In genomic region chrX:67749536-67749935, GRCh38 we compare ENCODE assay signal across 16 cellular contexts.
DNase-seq lines count a peak whose midpoint lies in the region; ATAC-seq, FAIRE-seq and TF ChIP-seq lines count a peak whose summit lies in the region.
"Had no signal": no experiment of that assay in that cellular context is flagged by ENCODE, and none has a peak within 500 bp of the region (broad histone marks: within the 10 kb centered on the region; RNA-seq: fewer than 3 reads in every experiment).

No MANE protein-coding gene starts in this region.

- peaks cover 0 to 5% of the 10 kb centered on the region in 2 experiments for H3K27me3 ChIP-seq in mesenchymal stem cell (ENCODE audit: control insufficient read depth in 1 of 2, insufficient read depth in 1 of 2, low read length in 2 of 2)
- H3K27me3 ChIP-seq in HepG2 (ENCODE audit: control insufficient read depth in 1 of 2, insufficient read depth in 2 of 2, low read length in 2 of 2): no peaks in the 10 kb centered on the region
- no peaks in the 10 kb centered on the region for H3K27me3 ChIP-seq in naive thymus-derived CD4-positive, alpha-beta T cell (ENCODE audit: control insufficient read depth in 2 of 2, insufficient read depth in 2 of 2, low read length in 2 of 2)

- POLR2A ChIA-PET in HepG2 (lab: Yijun Ruan, JAX): no interaction called here
- POLR2A ChIA-PET in naive thymus-derived CD4-positive, alpha-beta T cell (lab: Charles Lee): no interaction called here

- intact Hi-C loops in HepG2 (cut with micrococcal nuclease; ENCODE audit: unreplicated experiment): no loop called here
- intact Hi-C loops in cardiac septum (cut with DNase I): no loop called here
- intact Hi-C loops in naive thymus-derived CD4-positive, alpha-beta T cell (cut with micrococcal nuclease): no loop called here

- H3K27ac ChIP-seq in mesenchymal stem cell (ENCODE audit: low read length, poor library complexity, severe bottlenecking) (no peak overlapping the region), HepG2 (ENCODE audit: extremely low read length, insufficient read depth, low read length) (no peak overlapping the region)
- no peak overlapping the region for H3K27ac ChIP-seq in naive thymus-derived CD4-positive, alpha-beta T cell (ENCODE audit: low read depth, low read length)

- no peak overlapping the region for H3K18ac ChIP-seq in mesenchymal stem cell (ENCODE audit: low read depth in 1 of 2, low read length in 2 of 2)

- no peaks in the 10 kb centered on the region for H3K79me1 ChIP-seq in mesenchymal stem cell (replicated peaks; ENCODE audit: low read length, poor library complexity, severe bottlenecking)

- H2AFZ ChIP-seq in mesenchymal stem cell (ENCODE audit: low read depth, low read length) (no peak overlapping the region), HepG2 (ENCODE audit: low read length) (no peak overlapping the region)

- no peaks in the 10 kb centered on the region for H3K4me1 Mint-ChIP-seq in naive thymus-derived CD4-positive, alpha-beta T cell
- H3K4me1 Mint-ChIP-seq: B cell had no signal

- H3K79me2 ChIP-seq in HepG2 (ENCODE audit: insufficient read depth, low read length): no peaks in the 10 kb centered on the region

- H2BK120ac ChIP-seq in mesenchymal stem cell (ENCODE audit: low read depth, low read length): no peak overlapping the region

- CTCF ChIA-PET in HepG2 (lab: Yijun Ruan, JAX; ENCODE audit: low intra/inter-chr PET ratio, low total read pairs): no interaction called here
- CTCF ChIA-PET in naive thymus-derived CD4-positive, alpha-beta T cell (lab: Charles Lee): no interaction called here

- H3K4me3 Mint-ChIP-seq in naive thymus-derived CD4-positive, alpha-beta T cell: no peak overlapping the region
- H3K4me3 Mint-ChIP-seq: B cell; CD4-positive, alpha-beta T cell; HFFc6 had no signal

- H3K27ac Mint-ChIP-seq in naive thymus-derived CD4-positive, alpha-beta T cell: no peak overlapping the region
- H3K27ac Mint-ChIP-seq: B cell; CD4-positive, alpha-beta T cell; HFFc6 had no signal

- no peak for FAIRE-seq in HepG2 (lab: Jason Lieb, UNC)
- FAIRE-seq: HTR-8/SVneo had no signal

- no peak overlapping the region for H3K9ac ChIP-seq in mesenchymal stem cell (ENCODE audit: low read length)
- no peak overlapping the region for H3K9ac ChIP-seq in HepG2 (ENCODE audit: insufficient read depth, low read depth, low read length)

- BruUV-seq in HepG2 (replicated peaks; lab: Mats Ljungman, UMichigan): no TSS peak

- in situ Hi-C loops in HepG2 (cut with HindIII; ENCODE audit: extremely low pct_ligation_motif_present, low pct_unique_long_range_greater_than_20kb): no loop called here

- no peak overlapping the region for H2AK5ac ChIP-seq in mesenchymal stem cell (ENCODE audit: low read length, severe bottlenecking)

- no peak overlapping the region for H3K14ac ChIP-seq in mesenchymal stem cell (ENCODE audit: low read length in 2 of 2)

- TF ChIP-seq RAD21 in HepG2 (CRISPR knock-in tag; IDR thresholded peaks at IDR 0.05): no peak

- H3K4me1 ChIP-seq in mesenchymal stem cell (ENCODE audit: control insufficient read depth, insufficient read depth, low read depth, low read length): no peaks in the 10 kb centered on the region
- no peaks in the 10 kb centered on the region for H3K4me1 ChIP-seq in HepG2 (ENCODE audit: insufficient read depth, low read length)
- no peaks in the 10 kb centered on the region for H3K4me1 ChIP-seq in naive thymus-derived CD4-positive, alpha-beta T cell (ENCODE audit: control insufficient read depth in 2 of 2, insufficient read depth in 2 of 2, low read length in 2 of 2)

- H3K4me3 ChIP-seq in choroid plexus epithelial cell (ENCODE audit: low read depth, low read length) (no peak overlapping the region), mesenchymal stem cell (ENCODE audit: insufficient read depth in 1 of 2, low read depth in 1 of 2, low read length in 2 of 2) (no peak overlapping the region), HepG2 (replicated peaks in 1 of 3; ENCODE audit: insufficient read depth in 1 of 3, low read depth in 2 of 3, low read length in 3 of 3) (no peak overlapping the region)
- H3K4me3 ChIP-seq in naive thymus-derived CD4-positive, alpha-beta T cell (ENCODE audit: low read length): no peak overlapping the region

- H2BK15ac ChIP-seq in mesenchymal stem cell (ENCODE audit: low read depth, poor library complexity, severe bottlenecking): no peak overlapping the region

- H2BK12ac ChIP-seq in mesenchymal stem cell (ENCODE audit: low read length in 2 of 2): no peak overlapping the region

- H4K91ac ChIP-seq in mesenchymal stem cell (ENCODE audit: low read length): no peak overlapping the region

- peaks cover 0 to 5% (median 0%) of the 10 kb centered on the region in 5 donors for H3K27me3 Mint-ChIP-seq in naive thymus-derived CD4-positive, alpha-beta T cell
- H3K27me3 Mint-ChIP-seq: B cell; CD4-positive, alpha-beta T cell had no signal

- no peak overlapping the region for H3K4ac ChIP-seq in mesenchymal stem cell (ENCODE audit: low read depth in 1 of 2, low read length in 2 of 2)

- no peaks in the 10 kb centered on the region for H4K20me1 ChIP-seq in HepG2 (ENCODE audit: insufficient read depth, low read length)

- 56% methylated on average over 2 of the region's 2 CpGs for WGBS in mesenchymal stem cell
- 0% methylated on average over 2 of the region's 2 CpGs for WGBS in HepG2 (ENCODE audit: low lambda C conversion rate)

- no peak overlapping the region for H2BK5ac ChIP-seq in mesenchymal stem cell (ENCODE audit: low read depth, low read length, poor library complexity, severe bottlenecking)

- H3K4me2 ChIP-seq in mesenchymal stem cell (ENCODE audit: low read length, poor library complexity, severe bottlenecking) (no peak overlapping the region), HepG2 (ENCODE audit: low read depth, low read length) (no peak overlapping the region)

- peaks cover 0 to 9% (median 1%) of the 10 kb centered on the region in 11 donors for H3K9me3 Mint-ChIP-seq in naive thymus-derived CD4-positive, alpha-beta T cell
- H3K9me3 Mint-ChIP-seq: CD4-positive, alpha-beta T cell; HFFc6 had no signal

- peak; percentile 15 for DNase-seq in LHCN-M2 (ENCODE audit: low read depth)
- DNase-seq in choroid plexus epithelial cell (ENCODE audit: low read depth): peak; percentile 3
- DNase-seq in mesenchymal stem cell: peak; percentile 0
- no peak for DNase-seq in NCI-H2196 (lab: John Stamatoyannopoulos, UW; ENCODE audit: unreplicated experiment)
- no peak for DNase-seq in HepG2 (ENCODE audit: low spot score)
- DNase-seq in cardiac septum (ENCODE audit: low spot score): no peak
- DNase-seq in naive thymus-derived CD4-positive, alpha-beta T cell: no peak
- DNase-seq: ACHN; C1 segment of cervical spinal cord; CD4-positive, alpha-beta T cell; DND-41; GF-D8; HCEC 1CT; HFFc6 had no signal

- no peak overlapping the region for H3K23ac ChIP-seq in mesenchymal stem cell (ENCODE audit: low read length in 2 of 2)

- no peaks in the 10 kb centered on the region for H3K36me3 Mint-ChIP-seq in naive thymus-derived CD4-positive, alpha-beta T cell

- no peaks in the 10 kb centered on the region for H3K36me3 ChIP-seq in mesenchymal stem cell (ENCODE audit: control insufficient read depth in 1 of 2, insufficient read depth in 2 of 2, low read depth in 1 of 2, low read length in 2 of 2)
- no peaks in the 10 kb centered on the region for H3K36me3 ChIP-seq in HepG2 (replicated peaks in 1 of 2; ENCODE audit: control insufficient read depth in 1 of 2, insufficient read depth in 2 of 2, low read length in 2 of 2)
- no peaks in the 10 kb centered on the region for H3K36me3 ChIP-seq in naive thymus-derived CD4-positive, alpha-beta T cell (ENCODE audit: control insufficient read depth in 2 of 3, insufficient read depth in 3 of 3, low read length in 3 of 3)

- no peak overlapping the region for H4K8ac ChIP-seq in mesenchymal stem cell (ENCODE audit: low read length)

- TF ChIP-seq CTCF in choroid plexus epithelial cell (conservative IDR thresholded peaks at IDR 0.05; ENCODE audit: low read depth, low read length) (no peak), HepG2 (CRISPR knock-in tag; IDR thresholded peaks at IDR 0.05) (no peak)

- H3K9me3 ChIP-seq in mesenchymal stem cell (ENCODE audit: control insufficient read depth, low read length) (peaks cover 26% of the 10 kb centered on the region), HepG2 (ENCODE audit: low read length) (peaks cover 25% of the 10 kb centered on the region; the same call in 1 of the 2 replicates)
- H3K9me3 ChIP-seq in naive thymus-derived CD4-positive, alpha-beta T cell (ENCODE audit: control insufficient read depth in 2 of 3, low read length in 3 of 3): no peaks in the 10 kb centered on the region

- TF ChIP-seq EP300 in HepG2 (IDR thresholded peaks at IDR 0.05; ENCODE audit: low read depth in 2 of 2, low read length in 2 of 2): no peak
- TF ChIP-seq EP300 in HepG2 (CRISPR knock-in tag; IDR thresholded peaks at IDR 0.05; ENCODE audit: borderline replicate concordance): no peak

- TF ChIP-seq POLR2A in HepG2 (IDR thresholded peaks at IDR 0.05; ENCODE audit: insufficient read depth in 1 of 2, low read depth in 2 of 2, low read length in 2 of 2): no peak

- no peak for ATAC-seq in HepG2
- ATAC-seq in naive thymus-derived CD4-positive, alpha-beta T cell: no peak

TF ChIP-seq in HepG2, 621 proteins besides CTCF, POLR2A, EP300 and RAD21:
- TF ChIP-seq ATAD3A (CRISPR knock-in tag; IDR thresholded peaks at IDR 0.05): no peak
- TF ChIP-seq REL (CRISPR knock-in tag; conservative IDR thresholded peaks at IDR 0.05): no peak
- no peak for TF ChIP-seq NR2C2 (CRISPR knock-in tag; IDR thresholded peaks at IDR 0.05; ENCODE audit: borderline replicate concordance)
- no peak for TF ChIP-seq MAFK (conservative IDR thresholded peaks at IDR 0.05 in 1 of 2, IDR thresholded peaks at IDR 0.05 in 1 of 2; ENCODE audit: low read length in 2 of 2)
- no peak for TF ChIP-seq ZFP62 (CRISPR knock-in tag; IDR thresholded peaks at IDR 0.05)
- no peak for TF ChIP-seq ZFX (CRISPR knock-in tag; IDR thresholded peaks at IDR 0.05; ENCODE audit: low read depth)
TF ChIP-seq in HepG2: peak in this region for 0.

Comparison
In these comparisons a context has a peak if more than half of its experiments do, and no peak if none do; other contexts are left out.
1. DNase-seq: peak in LHCN-M2 (single experiment), choroid plexus epithelial cell (single experiment) and mesenchymal stem cell (single experiment); none in NCI-H2196 (single experiment), HepG2 (single experiment), cardiac septum (single experiment) and naive thymus-derived CD4-positive, alpha-beta T cell (0 of 9).